8 cellular contexts compared by ENCODE assay signal in genomic region chr6:89145962-89146747, GRCh38. TPM values are rescaled to one million over a fixed set of nuclear protein-coding genes. Genes with fewer than 3 reads are reported as not detected.
DNase-seq lines count a peak whose midpoint lies in the region; ATAC-seq and TF ChIP-seq lines count a peak whose summit lies in the region.

PM20D2 (plus strand) TSS chr6:89146055; CDS start chr6:89146145, 90 bp downstream.

- H3K4me1 Mint-ChIP-seq in activated naive CD8-positive, alpha-beta T cell treated with anti-CD3 and anti-CD28 coated beads, Interleukin-2, amount 10 ng/mL, durations not matched to agents 7 days and 5 days, result peaks cover 35% of the 10 kb centered on the region

- POLR2A ChIA-PET in activated naive CD8-positive, alpha-beta T cell treated with anti-CD3 and anti-CD28 coated beads, Interleukin-2, amount 10 ng/mL, durations not matched to agents 7 days and 5 days (lab: Charles Lee), result interaction anchor here (0.6 to 5.0 kb wide), 13 partner anchors 9 to 683 kb away, joined by 3 to 103 read pairs (median 3); partner anchors contain the start of genes PNRC1 and SRSF12

- H3K36me3 ChIP-seq in rectal smooth muscle tissue (ENCODE audit: control insufficient read depth, insufficient read depth, low read length), result peaks cover 2% of the 10 kb centered on the region
- H3K36me3 ChIP-seq in vagina, result no peaks in the 10 kb centered on the region

- in situ Hi-C loops in G401 (cut with HindIII; ENCODE audit: low sequenced_read_pairs) (no loop called here), KBM-7 (cut with MboI; ENCODE audit: low pct_unique_long_range_greater_than_20kb, low sequenced_read_pairs) (no loop called here)

- peak within 1 kb of the TSS; percentile 58 for H3K4me3 ChIP-seq in rectal smooth muscle tissue (ENCODE audit: low read length)
- H3K4me3 ChIP-seq in vagina, result peak within 1 kb of the TSS; percentile 73 to 98

- H3K27ac ChIP-seq in rectal smooth muscle tissue (ENCODE audit: low read depth, low read length), result peak within 1 kb of the TSS; percentile 95
- H3K27ac ChIP-seq in vagina, result peak within 1 kb of the TSS; percentile 86

- peak within 1 kb of the TSS; percentile 2 for H3K9ac ChIP-seq in rectal smooth muscle tissue (ENCODE audit: low read length)

- DNase-seq in G401 (ENCODE audit: low spot score), result peak; percentile 70
- DNase-seq in KBM-7, result peak; percentile 83
- DNase-seq in SKM-1 treated with dmso at 0.1 percent for 144 hours (lab: John Stamatoyannopoulos, UW; ENCODE audit: unreplicated experiment), result peak; percentile 73
- DNase-seq in activated naive CD8-positive, alpha-beta T cell treated with anti-CD3 and anti-CD28 coated beads, Interleukin-2, amount 10 ng/mL, durations not matched to agents 7 days and 5 days, result peak; percentile 85
- DNase-seq in left cardiac atrium, result peak; percentile 78
- DNase-seq in vagina (ENCODE audit: extremely low spot score in 2 of 2), result no peak

- peaks cover 19% of the 10 kb centered on the region for H3K36me3 Mint-ChIP-seq in activated naive CD8-positive, alpha-beta T cell treated with anti-CD3 and anti-CD28 coated beads, Interleukin-2, amount 10 ng/mL, durations not matched to agents 7 days and 5 days

- peak; percentile 66 for ATAC-seq in GM21737 (IDR thresholded peaks at IDR 0.05; ENCODE audit: unreplicated experiment)
- peak; percentile 81 for ATAC-seq in activated naive CD8-positive, alpha-beta T cell treated with anti-CD3 and anti-CD28 coated beads, Interleukin-2, amount 10 ng/mL, durations not matched to agents 7 days and 5 days (ENCODE audit: low read depth)
- ATAC-seq in left cardiac atrium, result peak; percentile 95 to 96

- no peak for TF ChIP-seq CTCF in vagina (IDR thresholded peaks at IDR 0.05)

- H3K9me3 ChIP-seq in vagina, result no peaks in the 10 kb centered on the region

- H3K27me3 Mint-ChIP-seq in activated naive CD8-positive, alpha-beta T cell treated with anti-CD3 and anti-CD28 coated beads, Interleukin-2, amount 10 ng/mL, durations not matched to agents 7 days and 5 days, result peaks cover 6% of the 10 kb centered on the region

- peak in 1 of 2 donors; percentile 29 for TF ChIP-seq POLR2A in vagina (IDR thresholded peaks at IDR 0.05)

- H3K27ac Mint-ChIP-seq in activated naive CD8-positive, alpha-beta T cell treated with anti-CD3 and anti-CD28 coated beads, Interleukin-2, amount 10 ng/mL, durations not matched to agents 7 days and 5 days, result peak within 1 kb of the TSS; percentile 97

- H3K4me1 ChIP-seq in rectal smooth muscle tissue (ENCODE audit: control insufficient read depth, insufficient read depth, low read length) (peaks cover 7% of the 10 kb centered on the region), vagina (peaks cover 34% of the 10 kb centered on the region)

- H3K27me3 ChIP-seq in rectal smooth muscle tissue (ENCODE audit: control insufficient read depth, insufficient read depth, low read length) (no peaks in the 10 kb centered on the region), vagina (no peaks in the 10 kb centered on the region)

- H3K4me3 Mint-ChIP-seq in activated naive CD8-positive, alpha-beta T cell treated with anti-CD3 and anti-CD28 coated beads, Interleukin-2, amount 10 ng/mL, durations not matched to agents 7 days and 5 days, result peak within 1 kb of the TSS; percentile 91

- intact Hi-C loops in left cardiac atrium (cut with DNase I) (no loop called here), vagina (cut with DNase I) (no loop called here)

- H3K9me3 Mint-ChIP-seq in activated naive CD8-positive, alpha-beta T cell treated with anti-CD3 and anti-CD28 coated beads, Interleukin-2, amount 10 ng/mL, durations not matched to agents 7 days and 5 days, result no peaks in the 10 kb centered on the region

RNA-seq across cellular contexts. Expression of gene PM20D2, which starts in this region (rescaled TPM):
- 22.4 and 42.2 TPM in 2 replicates for total RNA-seq in G401 (2014; rRNA removed; shearing (Covaris generic))
- total RNA-seq in activated naive CD8-positive, alpha-beta T cell treated with anti-CD3 and anti-CD28 coated beads, Interleukin-2, amount 10 ng/mL, durations not matched to agents 7 days and 5 days, result 10 to 100 TPM; 18.9 to 20.6 TPM
- total RNA-seq in left cardiac atrium, result 10 to 100 TPM; 11.8 to 12.8 TPM
- total RNA-seq in vagina, result 14.0 TPM

Comparison
In these comparisons a context has a peak if more than half of its experiments do, and no peak if none do; other contexts are left out.
1. DNase-seq: peak in G401 (single experiment), KBM-7 (single experiment), SKM-1 treated with dmso at 0.1 percent for 144 hours (single experiment), activated naive CD8-positive, alpha-beta T cell treated with anti-CD3 and anti-CD28 coated beads, Interleukin-2, amount 10 ng/mL, durations not matched to agents 7 days and 5 days (single experiment) and left cardiac atrium (single experiment); none in vagina (0 of 2).
2. Peak in every context shown above with its lines, with median percentiles within 50 percentile points of each other: ATAC-seq.